17 cellular contexts compared by ENCODE assay signal in genomic region chr1:197637406-197637805, GRCh38.
DNase-seq lines count a peak whose midpoint lies in the region; FAIRE-seq and TF ChIP-seq lines count a peak whose summit lies in the region.
"Had no signal": no experiment of that assay in that cellular context is flagged by ENCODE, and none has a peak within 500 bp of the region (broad histone marks: within the 10 kb centered on the region; RNA-seq: fewer than 3 reads in every experiment).

No MANE protein-coding gene starts in this region.

- peaks cover 24% of the 10 kb centered on the region for H3K4me1 Mint-ChIP-seq in glutamatergic neuron (ENCODE audit: low read depth, unreplicated experiment)

- H3K9ac ChIP-seq in Karpas-422 (ENCODE audit: low read length) = 0 out of 2 replicates have a peak overlapping the region, but pooled peaks have one; percentile 1

- no peaks in the 10 kb centered on the region for H3K36me3 ChIP-seq in Karpas-422 (ENCODE audit: insufficient read depth, low read length)
- H3K36me3 ChIP-seq in OCI-LY7 (ENCODE audit: insufficient read depth, low read length) = peaks cover 53% of the 10 kb centered on the region
- H3K36me3 ChIP-seq in HAP-1 (replicated peaks) = no peaks in the 10 kb centered on the region

- H3K4me1 ChIP-seq in Karpas-422 (ENCODE audit: low read length) (peaks cover 33% of the 10 kb centered on the region), OCI-LY7 (ENCODE audit: insufficient read depth, low read length, poor library complexity, severe bottlenecking) (peaks cover 49% of the 10 kb centered on the region), HAP-1 (peaks cover 5% of the 10 kb centered on the region; the same call in 1 of the 2 replicates)
- H3K4me1 ChIP-seq: A549 had no signal

- H3K27ac Mint-ChIP-seq in glutamatergic neuron (ENCODE audit: unreplicated experiment) = peak overlapping the region; percentile 99

- intact Hi-C loops in OCI-LY7 (cut with micrococcal nuclease; ENCODE audit: unreplicated experiment) = loop anchor here (10.0 kb wide), 1 partner anchor 527 kb away; no protein-coding TSS in a partner anchor

- in situ Hi-C loops in HAP-1 (cut with MboI; ENCODE audit: low sequenced_read_pairs) = no loop called here

- POLR2A ChIA-PET in OCI-LY7 (lab: Charles Lee) = interaction anchor here (0.6 to 1.6 kb wide), 9 partner anchors 10 to 502 kb away, joined by 3 to 11 read pairs (median 3); partner anchors contain the start of gene DENND1B

- H3K9me2 ChIP-seq in Karpas-422 (replicated peaks; ENCODE audit: insufficient read depth, low read length) (no peaks in the 10 kb centered on the region), OCI-LY7 (ENCODE audit: insufficient read depth, low read length) (no peaks in the 10 kb centered on the region)

- peak overlapping the region; percentile 81 for H3K27ac ChIP-seq in Karpas-422 (ENCODE audit: low read length)
- H3K27ac ChIP-seq in OCI-LY7 (ENCODE audit: low read depth, low read length, poor library complexity, severe bottlenecking) = peak overlapping the region; percentile 92
- H3K27ac ChIP-seq: A549, PC-9 had no signal

- H2AFZ ChIP-seq in Karpas-422 (ENCODE audit: low read length) (no peak overlapping the region), OCI-LY7 (ENCODE audit: low read length) (peak overlapping the region; percentile 23; the same call in 1 of the 2 replicates)
- H2AFZ ChIP-seq: PC-9 had no signal

- H3K9me3 ChIP-seq in Karpas-422 (ENCODE audit: low read length) (no peaks in the 10 kb centered on the region; the same call in 1 of the 2 replicates), OCI-LY7 (ENCODE audit: low read length) (peaks cover 24% of the 10 kb centered on the region), HAP-1 (no peaks in the 10 kb centered on the region)
- H3K9me3 ChIP-seq: A549 had no signal

- H3K9me3 Mint-ChIP-seq in glutamatergic neuron (ENCODE audit: unreplicated experiment) = peaks cover 13% of the 10 kb centered on the region
- H3K9me3 Mint-ChIP-seq: H9 had no signal

- H3K27me3 ChIP-seq in Karpas-422 (ENCODE audit: low read length) (no peaks in the 10 kb centered on the region), HAP-1 (ENCODE audit: low read depth) (no peaks in the 10 kb centered on the region)

- CTCF ChIA-PET in OCI-LY7 (lab: Charles Lee; ENCODE audit: unreplicated experiment) = no interaction called here

- no peak for DNase-seq in Karpas-422
- no peak for DNase-seq in OCI-LY7 (ENCODE audit: low spot score)
- DNase-seq in glutamatergic neuron = no peak
- no peak for DNase-seq in HAP-1 (ENCODE audit: low spot score in 2 of 2)
- no peak for DNase-seq in iPS-NIHi11 (ENCODE audit: low spot score)
- DNase-seq in activated gamma-delta T cell (lab: John Stamatoyannopoulos, UW) = no peak
- DNase-seq in SW480 (ENCODE audit: low spot score) = no peak
- DNase-seq: DMS79, H9, NCI-H1105 treated with DMSO at 0.1 percent for 48 hours, NCI-H2029 treated with DMSO at 0.1 percent for 48 hours, NCI-H526, PC-9 had no signal

- no peaks in the 10 kb centered on the region for H3K36me3 Mint-ChIP-seq in glutamatergic neuron (ENCODE audit: unreplicated experiment)

- peak overlapping the region; percentile 62 for H3K4me2 ChIP-seq in Karpas-422 (ENCODE audit: low read depth, low read length, poor library complexity, severe bottlenecking)
- peak overlapping the region; percentile 64 for H3K4me2 ChIP-seq in OCI-LY7 (ENCODE audit: low read length)
- H3K4me2 ChIP-seq: A549, PC-9 had no signal

- H3K79me2 ChIP-seq in Karpas-422 (ENCODE audit: low read length) (peaks cover 9% of the 10 kb centered on the region; the same call in 1 of the 2 replicates), OCI-LY7 (ENCODE audit: insufficient read depth, low read depth, low read length) (no peaks in the 10 kb centered on the region)

- peak; percentile 79 for FAIRE-seq in islet of Langerhans (lab: Jason Lieb, UNC)
- FAIRE-seq: A549, GM12878, GM18507 had no signal

- BruUV-seq in OCI-LY7 (replicated peaks; lab: Mats Ljungman, UMichigan) = no TSS peak

- peak overlapping the region; percentile 14 for H3K4me3 Mint-ChIP-seq in glutamatergic neuron (ENCODE audit: unreplicated experiment)
- H3K4me3 Mint-ChIP-seq: H9 had no signal

- TF ChIP-seq CTCF in OCI-LY7 (conservative IDR thresholded peaks at IDR 0.05; ENCODE audit: low read length) = no peak
- TF ChIP-seq CTCF in glutamatergic neuron (IDR thresholded peaks at IDR 0.05; ENCODE audit: partially characterized antibody, unreplicated experiment) = no peak

- H4K20me1 ChIP-seq in Karpas-422 (ENCODE audit: insufficient read depth, low read depth, low read length) (no peaks in the 10 kb centered on the region), OCI-LY7 (ENCODE audit: insufficient read depth, low read length) (no peaks in the 10 kb centered on the region)

- H3K27me3 Mint-ChIP-seq in glutamatergic neuron (ENCODE audit: unreplicated experiment) = peaks cover 4% of the 10 kb centered on the region

- H3K4me3 ChIP-seq in Karpas-422 (ENCODE audit: low read length) (0 out of 2 replicates have a peak overlapping the region, but pooled peaks have one; percentile 4), OCI-LY7 (ENCODE audit: low read depth, low read length, poor library complexity, severe bottlenecking) (peak overlapping the region; percentile 39), HAP-1 (no peak overlapping the region)
- H3K4me3 ChIP-seq: A549, GM12878, PC-9 had no signal
